ENCODE assay signal across 14 cellular contexts in the genomic region with DNA sequence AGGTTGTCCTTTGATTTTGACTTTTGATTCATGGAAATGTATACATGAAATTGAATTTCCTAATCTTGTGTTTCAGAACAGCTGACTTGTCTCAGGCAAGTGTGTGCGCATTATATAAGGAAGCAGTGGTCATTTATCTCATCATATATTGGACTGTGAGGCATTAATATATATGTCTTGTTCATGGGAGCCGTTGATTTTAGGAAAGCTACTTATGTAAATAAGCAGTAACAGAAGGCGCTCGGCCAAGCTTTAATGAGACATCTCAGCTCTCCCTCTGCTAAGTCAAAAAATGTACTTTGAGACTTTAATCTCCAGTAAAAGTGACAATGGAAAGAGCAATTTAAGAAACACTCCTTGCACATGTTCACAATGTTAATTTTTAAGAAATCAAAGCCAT.
DNase-seq lines count a peak whose midpoint lies in the region; ATAC-seq and TF ChIP-seq lines count a peak whose summit lies in the region.
"Had no signal": no experiment of that assay in that cellular context is flagged by ENCODE, and none has a peak within 500 bp of the region (broad histone marks: within the 10 kb centered on the region; RNA-seq: fewer than 3 reads in every experiment).

No MANE protein-coding gene starts in this region.

- H3K4me1 ChIP-seq in IMR-90 (ENCODE audit: control insufficient read depth, insufficient read depth, low read length) (peaks cover 18% of the 10 kb centered on the region), Panc1 (ENCODE audit: control insufficient read depth, insufficient read depth, low read length) (peaks cover 56% of the 10 kb centered on the region), mucosa of descending colon (ENCODE audit: low read depth) (peaks cover 9% of the 10 kb centered on the region)
- H3K4me1 ChIP-seq: BLaER1 had no signal

- H4K20me1 ChIP-seq in IMR-90 (ENCODE audit: insufficient read depth, low read length): no peaks in the 10 kb centered on the region
- H4K20me1 ChIP-seq: BLaER1 had no signal

- no peaks in the 10 kb centered on the region for H3K36me3 ChIP-seq in IMR-90 (ENCODE audit: control insufficient read depth, insufficient read depth, low read length)
- no peaks in the 10 kb centered on the region; the same call in 1 of the 2 replicates for H3K36me3 ChIP-seq in Panc1 (ENCODE audit: control insufficient read depth, insufficient read depth, low read length)
- H3K36me3 ChIP-seq in mucosa of descending colon (ENCODE audit: low read depth): no peaks in the 10 kb centered on the region
- H3K36me3 ChIP-seq: BLaER1 had no signal

- no peak overlapping the region for H2BK120ac ChIP-seq in IMR-90 (ENCODE audit: low read depth, low read length)

- peaks cover 7% of the 10 kb centered on the region for H3K9me3 Mint-ChIP-seq in T-helper 2 cell treated with Interferon-gamma antibody and Interleukin-4, amounts not matched to agents 5 μg/mL and 100 μg/mL, for 36 hours
- H3K9me3 Mint-ChIP-seq: CD8-positive, alpha-beta T cell had no signal

- H4K91ac ChIP-seq in IMR-90 (ENCODE audit: insufficient read depth, low read depth, low read length): no peak overlapping the region

- no CpG with 5 or more reads among the region's 4 CpGs for WGBS in IMR-90 (ENCODE audit: extremely low coverage in 2 of 2, insufficient read length in 1 of 2), 2 experiments

- peaks cover 4 to 29% of the 10 kb centered on the region in 2 experiments; a peak in 2 of 4 replicates for H3K79me1 ChIP-seq in IMR-90 (ENCODE audit: low read depth in 1 of 2, low read length in 2 of 2)

- no peak for TF ChIP-seq POLR2A in IMR-90 (IDR thresholded peaks at IDR 0.05; ENCODE audit: low read depth, low read length)

- intact Hi-C loops in IMR-90 (cut with micrococcal nuclease): no loop called here
- intact Hi-C loops in Panc1 (cut with micrococcal nuclease; ENCODE audit: unreplicated experiment): no loop called here
- intact Hi-C loops in mucosa of descending colon (cut with DNase I, micrococcal nuclease): no loop called here

- in situ Hi-C loops in IMR-90 (cut with MboI; ENCODE audit: low sequenced_read_pairs) (no loop called here), Panc1 (cut with HindIII; ENCODE audit: low pct_unique_long_range_greater_than_20kb, low sequenced_read_pairs) (no loop called here)

- H3K18ac ChIP-seq in IMR-90 (ENCODE audit: low read depth, low read length): no peak overlapping the region

- no peaks in the 10 kb centered on the region for H3K9me3 ChIP-seq in IMR-90 (ENCODE audit: control insufficient read depth, insufficient read depth, low read length)
- H3K9me3 ChIP-seq in Panc1 (ENCODE audit: control insufficient read depth, insufficient read depth, low read depth, low read length): peaks cover 4% of the 10 kb centered on the region; the same call in 1 of the 2 replicates
- H3K9me3 ChIP-seq in mucosa of descending colon: no peaks in the 10 kb centered on the region

- H3K27me3 ChIP-seq in IMR-90 (ENCODE audit: control insufficient read depth, insufficient read depth, low read length) (no peaks in the 10 kb centered on the region), Panc1 (ENCODE audit: control insufficient read depth, insufficient read depth, low read length) (no peaks in the 10 kb centered on the region)
- H3K27me3 ChIP-seq: BLaER1 had no signal

- DNase-seq in DMS 273 (lab: John Stamatoyannopoulos, UW; ENCODE audit: unreplicated experiment) (peak; percentile 21), DMS 273 treated with DMSO at 0.1 percent for 48 hours (lab: John Stamatoyannopoulos, UW) (no peak), IMR-90 (peak; percentile 28), Panc1 (ENCODE audit: low read depth, low spot score) (no peak), mucosa of descending colon (peak in 1 of 3 donors; percentile 45)
- DNase-seq in T-helper 2 cell treated with Interferon-gamma antibody and Interleukin-4, amounts not matched to agents 5 μg/mL and 100 μg/mL, for 36 hours (ENCODE audit: low spot score): no peak
- DNase-seq: Calu3; CD8-positive, alpha-beta T cell; H9 had no signal

- no peak overlapping the region for H3K27ac ChIP-seq in IMR-90 (ENCODE audit: insufficient read depth, low read length)
- peak overlapping the region; percentile 100 for H3K27ac ChIP-seq in Panc1 (ENCODE audit: low read length)
- H3K27ac ChIP-seq: 22Rv1, BLaER1 had no signal

- TF ChIP-seq RAD21 in IMR-90 (IDR thresholded peaks at IDR 0.05; ENCODE audit: low read length): no peak

- CTCF ChIA-PET in IMR-90 (lab: Yijun Ruan, JAX) (no interaction called here), Panc1 (lab: Charles Lee) (interaction anchor here (0.6 kb wide), 1 partner anchor 20 kb away, joined by 3 read pairs; no protein-coding TSS in a partner anchor)

- dilution Hi-C loops in IMR-90 (cut with HindIII; ENCODE audit: low sequenced_read_pairs, unreplicated experiment): no loop called here

- peaks cover 22% of the 10 kb centered on the region for H3K27me3 Mint-ChIP-seq in T-helper 2 cell treated with Interferon-gamma antibody and Interleukin-4, amounts not matched to agents 5 μg/mL and 100 μg/mL, for 36 hours (ENCODE audit: low read depth)

- H3K27ac Mint-ChIP-seq in T-helper 2 cell treated with Interferon-gamma antibody and Interleukin-4, amounts not matched to agents 5 μg/mL and 100 μg/mL, for 36 hours: no peak overlapping the region
- H3K27ac Mint-ChIP-seq: CD8-positive, alpha-beta T cell had no signal

- H3K9me1 ChIP-seq in IMR-90 (ENCODE audit: insufficient read depth, low read length): peaks cover 20% of the 10 kb centered on the region

- TF ChIP-seq CTCF in IMR-90 (conservative IDR thresholded peaks at IDR 0.05; ENCODE audit: low read depth, low read length): no peak
- no peak for TF ChIP-seq CTCF in Panc1 (IDR thresholded peaks at IDR 0.05)
- no peak for TF ChIP-seq CTCF in mucosa of descending colon (IDR thresholded peaks at IDR 0.05)

- no peak overlapping the region for H3K23ac ChIP-seq in IMR-90 (ENCODE audit: low read depth, low read length)

- H3K36me3 Mint-ChIP-seq in T-helper 2 cell treated with Interferon-gamma antibody and Interleukin-4, amounts not matched to agents 5 μg/mL and 100 μg/mL, for 36 hours (ENCODE audit: low read depth): peaks cover 3% of the 10 kb centered on the region
- H3K36me3 Mint-ChIP-seq: CD8-positive, alpha-beta T cell had no signal

- POLR2A ChIA-PET in IMR-90 (lab: Charles Lee; ENCODE audit: unreplicated experiment): interaction anchor here (0.7 to 1.2 kb wide), 2 partner anchors 14 to 125 kb away, joined by 3 read pairs; no protein-coding TSS in a partner anchor
- POLR2A ChIA-PET in Panc1 (lab: Charles Lee): interaction anchor here (0.6 to 0.8 kb wide), 2 partner anchors 14 to 24 kb away, joined by 3 read pairs; no protein-coding TSS in a partner anchor

- no peak overlapping the region for H3K4ac ChIP-seq in IMR-90 (ENCODE audit: low read depth, low read length)

- no peak overlapping the region for H4K8ac ChIP-seq in IMR-90 (ENCODE audit: low read depth in 2 of 2, low read length in 2 of 2)

- H2BK20ac ChIP-seq in IMR-90 (ENCODE audit: low read depth, low read length): no peak overlapping the region

- no peak overlapping the region for H3K14ac ChIP-seq in IMR-90 (replicated peaks; ENCODE audit: low read depth, low read length)

- ATAC-seq in IMR-90 (ENCODE audit: low read depth) (no peak), Panc1 (no peak), mucosa of descending colon (peak; percentile 49), GM18909 (IDR thresholded peaks at IDR 0.05; ENCODE audit: poor library complexity, unreplicated experiment) (no peak), GM21825 (IDR thresholded peaks at IDR 0.05; ENCODE audit: unreplicated experiment) (no peak)
- ATAC-seq: A549; CD8-positive, alpha-beta T cell had no signal

- H3K56ac ChIP-seq in IMR-90 (ENCODE audit: extremely low read depth, insufficient read depth, low read length): no peak overlapping the region

- H2AK5ac ChIP-seq in IMR-90 (ENCODE audit: low read depth, low read length): no peak overlapping the region

- no peak overlapping the region for H2AK9ac ChIP-seq in IMR-90 (replicated peaks; ENCODE audit: low read depth, low read length, poor library complexity)

- peak overlapping the region; percentile 60; the same call in 1 of the 3 replicates for H2BK15ac ChIP-seq in IMR-90 (ENCODE audit: low read depth, low read length)

- no peak overlapping the region for H3K4me3 Mint-ChIP-seq in T-helper 2 cell treated with Interferon-gamma antibody and Interleukin-4, amounts not matched to agents 5 μg/mL and 100 μg/mL, for 36 hours
- H3K4me3 Mint-ChIP-seq: CD8-positive, alpha-beta T cell; H9 had no signal

- H3K4me2 ChIP-seq in IMR-90 (ENCODE audit: low read depth, low read length): no peak overlapping the region
- H3K4me2 ChIP-seq: A549, BLaER1 had no signal

- no peak overlapping the region for H2AFZ ChIP-seq in IMR-90 (replicated peaks; ENCODE audit: low read length, poor library complexity)

- no TSS peak for BruUV-seq in IMR-90 (replicated peaks; lab: Mats Ljungman, UMichigan)
- no TSS peak for BruUV-seq in Panc1 (replicated peaks; lab: Mats Ljungman, UMichigan)

- no peak overlapping the region for H4K5ac ChIP-seq in IMR-90 (ENCODE audit: low read depth, low read length)

- peaks cover 27% of the 10 kb centered on the region for H3K4me1 Mint-ChIP-seq in T-helper 2 cell treated with Interferon-gamma antibody and Interleukin-4, amounts not matched to agents 5 μg/mL and 100 μg/mL, for 36 hours (ENCODE audit: low read depth)

- no peak overlapping the region for H3K9ac ChIP-seq in IMR-90 (ENCODE audit: low read depth, low read length)
- H3K9ac ChIP-seq: BLaER1 had no signal

- H3K4me3 ChIP-seq in IMR-90 (ENCODE audit: insufficient read depth, low read depth, low read length): no peak overlapping the region
- H3K4me3 ChIP-seq in Panc1 (ENCODE audit: low read depth in 2 of 2, low read length in 2 of 2): no peak overlapping the region
- H3K4me3 ChIP-seq in mucosa of descending colon: no peak overlapping the region
- H3K4me3 ChIP-seq: A549, BLaER1 had no signal

- no peak overlapping the region for H2BK5ac ChIP-seq in IMR-90 (ENCODE audit: low read depth, low read length, poor library complexity, severe bottlenecking)

TF ChIP-seq in IMR-90, 13 proteins besides CTCF, POLR2A, EP300 and RAD21:
- no peak for TF ChIP-seq FOS (IDR thresholded peaks at IDR 0.05; ENCODE audit: low read depth, low read length)
- TF ChIP-seq MAZ (IDR thresholded peaks at IDR 0.05; ENCODE audit: borderline replicate concordance, low read depth, low read length): no peak
- no peak for TF ChIP-seq MXI1 (IDR thresholded peaks at IDR 0.05; ENCODE audit: borderline replicate concordance, low read depth, low read length)
- TF ChIP-seq RCOR1 (IDR thresholded peaks at IDR 0.05; ENCODE audit: insufficient replicate concordance, low read length): no peak
- TF ChIP-seq NFE2L2 (IDR thresholded peaks at IDR 0.05; ENCODE audit: low read depth, low read length): no peak

Comparison
In these comparisons a context has a peak if more than half of its experiments do, and no peak if none do; other contexts are left out.
1. DNase-seq: peak in DMS 273 (single experiment) and IMR-90 (single experiment); none in DMS 273 treated with DMSO at 0.1 percent for 48 hours (single experiment), Panc1 (single experiment) and T-helper 2 cell treated with Interferon-gamma antibody and Interleukin-4, amounts not matched to agents 5 μg/mL and 100 μg/mL, for 36 hours (single experiment).